In the genomic region with DNA sequence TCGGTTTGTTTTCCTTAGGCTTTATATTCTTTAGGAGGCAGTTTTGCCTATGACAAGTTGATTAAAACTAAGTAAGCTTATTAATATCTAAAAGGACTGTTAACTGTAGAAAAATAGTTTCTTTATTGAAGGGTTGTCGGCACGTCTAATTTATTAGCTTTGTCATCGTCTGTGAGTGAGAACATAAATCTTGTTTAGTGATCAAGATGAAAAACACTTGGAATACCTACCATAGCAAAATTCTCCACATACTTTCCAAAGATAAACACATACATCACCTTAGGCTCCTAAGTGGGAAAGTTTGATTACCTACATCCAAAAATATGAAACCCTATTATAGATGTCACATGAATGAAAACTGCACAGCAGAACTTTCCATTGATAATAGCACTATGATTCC, we compare ENCODE assay signal across 22 cellular contexts.
"Had no signal": no experiment of that assay in that cellular context is flagged by ENCODE, and none has a peak within 500 bp of the region (broad histone marks: within the 10 kb centered on the region; RNA-seq: fewer than 3 reads in every experiment).

No MANE protein-coding gene starts in this region.

- H3K27me3 Mint-ChIP-seq: activated CD4-positive, alpha-beta memory T cell treated with anti-CD3 and anti-CD28 coated beads for 36 hours; activated naive CD8-positive, alpha-beta T cell treated with anti-CD3 and anti-CD28 coated beads for 36 hours had no signal

- H3K9me3 Mint-ChIP-seq: activated CD4-positive, alpha-beta memory T cell treated with anti-CD3 and anti-CD28 coated beads for 36 hours; activated T-cell treated with anti-CD3 and anti-CD28 coated beads, Interleukin-2, amount 50 U/mL, for 72 hours; activated T-helper 2 cell treated with anti-CD3 and anti-CD28 coated beads, Interferon-gamma antibody, Interleukin-2, Interleukin-4, amounts not matched to agents 10 μg/mL and 5 μg/mL and 100 μg/mL, durations not matched to agents 14 hours and 24 hours and 36 hours had no signal

- H3K4me1 Mint-ChIP-seq: activated CD4-positive, alpha-beta T cell treated with anti-CD3 and anti-CD28 coated beads, Interleukin-2, amount 10 ng/mL, durations not matched to agents 7 days and 5 days; activated naive CD4-positive, alpha-beta T cell treated with anti-CD3 and anti-CD28 coated beads, Interleukin-2, amount 10 ng/mL, durations not matched to agents 7 days and 5 days; activated naive CD8-positive, alpha-beta T cell treated with anti-CD3 and anti-CD28 coated beads for 36 hours had no signal

- H3K27me3 ChIP-seq: brain microvascular endothelial cell had no signal

- H3K36me3 Mint-ChIP-seq: activated CD4-positive, alpha-beta memory T cell treated with anti-CD3 and anti-CD28 coated beads for 36 hours; activated naive CD4-positive, alpha-beta T cell treated with anti-CD3 and anti-CD28 coated beads, Interleukin-2, amount 10 ng/mL, durations not matched to agents 7 days and 5 days had no signal

- DNase-seq: activated CD4-positive, alpha-beta memory T cell treated with anti-CD3 and anti-CD28 coated beads for 36 hours; activated CD4-positive, alpha-beta T cell treated with anti-CD3 and anti-CD28 coated beads, Interleukin-2, amount 10 ng/mL, durations not matched to agents 7 days and 5 days; activated CD4-positive, CD25-positive, alpha-beta regulatory T cell; activated CD8-positive, alpha-beta memory T cell treated with anti-CD3 and anti-CD28 coated beads, Interleukin-2, amount 50 U/mL, for 4 hours; activated gamma-delta T cell treated with Interleukin-2 at 50 U/mL for 16 hours; activated naive CD4-positive, alpha-beta T cell treated with anti-CD3 and anti-CD28 coated beads, Interleukin-2, amount 10 ng/mL, durations not matched to agents 7 days and 5 days; activated naive CD8-positive, alpha-beta T cell treated with anti-CD3 and anti-CD28 coated beads for 36 hours; activated T-cell treated with anti-CD3 and anti-CD28 coated beads, Interleukin-2, amount 50 U/mL, for 72 hours; brain microvascular endothelial cell; central memory CD4-positive, alpha-beta T cell; NCI-H1105 treated with DMSO at 0.1 percent for 48 hours; NCI-H1436 treated with DMSO at 0.1 percent for 48 hours; NCI-H187; NCI-H2081; NCI-H446; NCI-H524; PC-3; SK-N-SH; T-helper 1 cell had no signal

- H3K4me2 ChIP-seq: SK-N-SH had no signal

- H3K9me3 ChIP-seq: SK-N-SH had no signal

- H3K4me3 Mint-ChIP-seq: activated CD4-positive, alpha-beta memory T cell treated with anti-CD3 and anti-CD28 coated beads for 36 hours; activated CD4-positive, alpha-beta T cell treated with anti-CD3 and anti-CD28 coated beads, Interleukin-2, amount 10 ng/mL, durations not matched to agents 7 days and 5 days; activated naive CD4-positive, alpha-beta T cell treated with anti-CD3 and anti-CD28 coated beads, Interleukin-2, amount 10 ng/mL, durations not matched to agents 7 days and 5 days; activated naive CD8-positive, alpha-beta T cell treated with anti-CD3 and anti-CD28 coated beads for 36 hours; activated T-cell treated with anti-CD3 and anti-CD28 coated beads, Interleukin-2, amount 50 U/mL, for 72 hours had no signal

- H3K36me3 ChIP-seq: brain microvascular endothelial cell had no signal

- H3K27ac Mint-ChIP-seq: activated CD4-positive, alpha-beta memory T cell treated with anti-CD3 and anti-CD28 coated beads for 36 hours; activated CD4-positive, alpha-beta T cell treated with anti-CD3 and anti-CD28 coated beads, Interleukin-2, amount 10 ng/mL, durations not matched to agents 7 days and 5 days; activated naive CD4-positive, alpha-beta T cell treated with anti-CD3 and anti-CD28 coated beads, Interleukin-2, amount 10 ng/mL, durations not matched to agents 7 days and 5 days; activated naive CD8-positive, alpha-beta T cell treated with anti-CD3 and anti-CD28 coated beads for 36 hours; activated T-cell treated with anti-CD3 and anti-CD28 coated beads, Interleukin-2, amount 50 U/mL, for 72 hours; activated T-helper 2 cell treated with anti-CD3 and anti-CD28 coated beads, Interferon-gamma antibody, Interleukin-2, Interleukin-4, amounts not matched to agents 10 μg/mL and 5 μg/mL and 100 μg/mL, durations not matched to agents 14 hours and 24 hours and 36 hours had no signal

- H3K27ac ChIP-seq: brain microvascular endothelial cell, VCaP had no signal

- ATAC-seq: activated T-cell treated with anti-CD3 and anti-CD28 coated beads, Interleukin-2, amount 50 U/mL, for 72 hours; PC-3; Right ventricle myocardium inferior had no signal

- H3K9me2 ChIP-seq: SK-N-SH had no signal
